20 cellular contexts compared by ENCODE assay signal in genomic region chr3:42668403-42668740, GRCh38. TPM values are rescaled to one million over a fixed set of nuclear protein-coding genes. Genes with fewer than 3 reads are reported as not detected.
"Had no signal": no experiment of that assay in that cellular context is flagged by ENCODE, and none has a peak within 500 bp of the region (broad histone marks: within the 10 kb centered on the region; RNA-seq: fewer than 3 reads in every experiment).

No MANE protein-coding gene starts in this region.

- H2AFZ ChIP-seq: parathyroid adenoma had no signal

- H3K4me1 Mint-ChIP-seq: mesothelial cell of epicardium had no signal

- H3K4me1 ChIP-seq: lower lobe of right lung had no signal

- H3K27me3 Mint-ChIP-seq: activated CD8-positive, alpha-beta T cell treated with anti-CD3 and anti-CD28 coated beads for 36 hours; stimulated activated memory B cell treated with anti-CD40 and anti-IgM and Interleukin-4, amounts not matched to agents 10 μg/mL and 1 μg/mL and 100 μg/mL, for 72 hours had no signal

- H3K27ac ChIP-seq: esophagus muscularis mucosa, lower lobe of right lung, parathyroid adenoma, VCaP had no signal

- H3K36me3 ChIP-seq: lower lobe of right lung had no signal

- ATAC-seq: activated CD8-positive, alpha-beta T cell treated with anti-CD3 and anti-CD28 coated beads for 36 hours; stimulated activated memory B cell treated with anti-CD40 and anti-IgM and Interleukin-4, amounts not matched to agents 10 μg/mL and 1 μg/mL and 100 μg/mL, for 72 hours had no signal

- H3K4me3 ChIP-seq: esophagus muscularis mucosa, lower lobe of right lung, tibial nerve had no signal

- H3K4me3 Mint-ChIP-seq: activated CD8-positive, alpha-beta T cell treated with anti-CD3 and anti-CD28 coated beads for 36 hours; activated T-helper 1 cell treated with anti-CD3 and anti-CD28 coated beads, Interleukin-12 subunit alpha, Interleukin-12 subunit beta, Interleukin-2, Interleukin-4 antibody, amounts not matched to agents 30 ng/mL and 10 ng/mL and 1 ng/mL, durations not matched to agents 14 hours and 24 hours and 36 hours; mesothelial cell of epicardium; stimulated activated memory B cell treated with anti-CD40 and anti-IgM and Interleukin-4, amounts not matched to agents 10 μg/mL and 1 μg/mL and 100 μg/mL, for 72 hours; T-helper 1 cell treated with Interleukin-12 subunit alpha and Interleukin-12 subunit beta and Interleukin-4 antibody, amounts not matched to agents 30 μg/mL and 1 μg/mL, for 36 hours had no signal

- H3K27me3 ChIP-seq: tibial nerve had no signal

- H3K36me3 Mint-ChIP-seq: mesothelial cell of epicardium; stimulated activated memory B cell treated with anti-CD40 and anti-IgM and Interleukin-4, amounts not matched to agents 10 μg/mL and 1 μg/mL and 100 μg/mL, for 72 hours had no signal

- H3K9me3 ChIP-seq: esophagus muscularis mucosa, lower lobe of right lung, tibial nerve had no signal

- DNase-seq: activated CD4-positive, alpha-beta T cell treated with anti-CD3 and anti-CD28 coated beads for 4 hours; activated CD8-positive, alpha-beta memory T cell treated with anti-CD3 and anti-CD28 coated beads, Interleukin-2, amount 50 U/mL, for 4 hours; activated CD8-positive, alpha-beta T cell treated with anti-CD3 and anti-CD28 coated beads for 36 hours; activated naive CD4-positive, alpha-beta T cell; hypothalamus; lower lobe of right lung; retina; SIG-M5; stimulated activated CD4-positive, alpha-beta T cell treated with anti-CD3 and anti-CD28 coated beads, Interleukin-2, amount 100 ng/mL, for 48 hours had no signal

- H3K27ac Mint-ChIP-seq: activated CD8-positive, alpha-beta T cell treated with anti-CD3 and anti-CD28 coated beads for 36 hours; activated T-helper 1 cell treated with anti-CD3 and anti-CD28 coated beads, Interleukin-12 subunit alpha, Interleukin-12 subunit beta, Interleukin-2, Interleukin-4 antibody, amounts not matched to agents 30 ng/mL and 10 ng/mL and 1 ng/mL, durations not matched to agents 14 hours and 24 hours and 36 hours; mesothelial cell of epicardium; stimulated activated memory B cell treated with anti-CD40 and anti-IgM and Interleukin-4, amounts not matched to agents 10 μg/mL and 1 μg/mL and 100 μg/mL, for 72 hours; T-helper 1 cell treated with Interleukin-12 subunit alpha and Interleukin-12 subunit beta and Interleukin-4 antibody, amounts not matched to agents 30 μg/mL and 1 μg/mL, for 36 hours had no signal

- H3K9me3 Mint-ChIP-seq: activated CD8-positive, alpha-beta T cell treated with anti-CD3 and anti-CD28 coated beads for 36 hours; activated T-helper 1 cell treated with anti-CD3 and anti-CD28 coated beads, Interleukin-12 subunit alpha, Interleukin-12 subunit beta, Interleukin-2, Interleukin-4 antibody, amounts not matched to agents 30 ng/mL and 10 ng/mL and 1 ng/mL, durations not matched to agents 14 hours and 24 hours and 36 hours; mesothelial cell of epicardium; stimulated activated memory B cell treated with anti-CD40 and anti-IgM and Interleukin-4, amounts not matched to agents 10 μg/mL and 1 μg/mL and 100 μg/mL, for 72 hours; T-helper 1 cell treated with Interleukin-12 subunit alpha and Interleukin-12 subunit beta and Interleukin-4 antibody, amounts not matched to agents 30 μg/mL and 1 μg/mL, for 36 hours had no signal

- H3K79me2 ChIP-seq: parathyroid adenoma had no signal

RNA-seq across cellular contexts. Expression of gene KLHL40, which starts 17.0 kb away (rescaled TPM):
- total RNA-seq: activated CD8-positive, alpha-beta T cell treated with anti-CD3 and anti-CD28 coated beads for 36 hours; activated T-helper 1 cell treated with anti-CD3 and anti-CD28 coated beads, Interleukin-12 subunit alpha, Interleukin-12 subunit beta, Interleukin-2, Interleukin-4 antibody, amounts not matched to agents 30 ng/mL and 10 ng/mL and 1 ng/mL, durations not matched to agents 14 hours and 24 hours and 36 hours; aorta; bronchial epithelial cell; kidney epithelial cell; lower lobe of right lung; mesothelial cell of epicardium had no signal

RNA-seq across cellular contexts. Expression of gene HHATL, which starts 34.2 kb away (rescaled TPM):
- total RNA-seq: activated CD8-positive, alpha-beta T cell treated with anti-CD3 and anti-CD28 coated beads for 36 hours; activated T-helper 1 cell treated with anti-CD3 and anti-CD28 coated beads, Interleukin-12 subunit alpha, Interleukin-12 subunit beta, Interleukin-2, Interleukin-4 antibody, amounts not matched to agents 30 ng/mL and 10 ng/mL and 1 ng/mL, durations not matched to agents 14 hours and 24 hours and 36 hours; aorta; bronchial epithelial cell; kidney epithelial cell; mesothelial cell of epicardium had no signal
